ENCODE assay signal across 23 cellular contexts in the genomic region with DNA sequence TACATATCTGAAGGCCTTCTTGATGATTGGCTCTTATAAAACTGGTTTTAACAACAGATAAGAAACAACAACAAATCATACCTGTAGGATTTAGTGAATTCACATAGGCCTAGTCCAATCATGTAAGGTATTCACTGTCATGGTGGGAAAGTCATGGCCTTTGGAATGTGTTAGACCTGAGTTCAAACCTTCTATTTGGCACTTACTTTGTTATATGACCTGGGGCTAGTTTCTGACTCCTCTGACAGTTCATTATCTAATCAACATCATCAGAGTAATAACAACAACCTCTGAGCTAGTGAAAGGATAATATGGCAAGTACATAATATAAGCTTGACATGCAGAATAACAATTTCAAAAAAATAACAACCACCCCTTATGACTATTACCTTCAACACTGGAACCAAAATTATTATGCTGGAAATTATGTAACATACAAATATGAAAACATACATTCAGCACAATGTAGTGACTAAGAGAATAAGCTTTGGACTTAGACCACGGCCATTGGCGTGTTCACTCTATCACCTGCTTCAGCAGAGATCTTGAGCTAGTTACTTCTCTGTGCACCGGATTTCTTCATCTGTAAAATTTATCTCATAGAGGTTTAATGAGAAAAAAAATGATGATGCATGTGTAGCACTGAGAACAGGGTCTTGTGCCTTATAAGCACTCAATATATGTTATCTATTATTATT.
DNase-seq lines count a peak whose midpoint lies in the region; ATAC-seq and TF ChIP-seq lines count a peak whose summit lies in the region.
"Had no signal": no experiment of that assay in that cellular context is flagged by ENCODE, and none has a peak within 500 bp of the region (broad histone marks: within the 10 kb centered on the region; RNA-seq: fewer than 3 reads in every experiment).

No MANE protein-coding gene starts in this region.

- H3K14ac ChIP-seq in trophoblast cell (ENCODE audit: low read length) (no peak overlapping the region), neuronal stem cell (ENCODE audit: low read length) (no peak overlapping the region)

- 86% methylated on average over 3 of the region's 3 CpGs for WGBS in mammary epithelial cell (ENCODE audit: low coverage, missing lambda C conversion rate)
- no CpG with 5 or more reads among the region's 3 CpGs for WGBS in trophoblast cell (ENCODE audit: extremely low coverage, insufficient coverage, insufficient read length)
- no CpG with 5 or more reads among the region's 3 CpGs for WGBS in neuronal stem cell (ENCODE audit: extremely low coverage in 2 of 2, insufficient read length in 2 of 2, insufficient replicate concordance in 1 of 2), 2 donors

- H3K4me3 ChIP-seq in mammary epithelial cell (replicated peaks in 1 of 3; ENCODE audit: insufficient read depth in 1 of 3, low read depth in 2 of 3, low read length in 3 of 3) (no peak overlapping the region), trophoblast cell (ENCODE audit: low read depth, low read length) (no peak overlapping the region), neuronal stem cell (ENCODE audit: low read length in 2 of 2) (no peak overlapping the region)
- H3K4me3 ChIP-seq: BLaER1, GM12878, HAP-1 had no signal

- H3K79me1 ChIP-seq in trophoblast cell (ENCODE audit: low read length) (no peaks in the 10 kb centered on the region), neuronal stem cell (ENCODE audit: low read depth, low read length) (no peaks in the 10 kb centered on the region)

- in situ Hi-C loops in mammary epithelial cell (cut with MboI; ENCODE audit: low sequenced_read_pairs in 2 of 2): no loop called here

- H4K12ac ChIP-seq in trophoblast cell (ENCODE audit: low read depth, low read length): no peak overlapping the region

- H3K36me3 ChIP-seq in mammary epithelial cell (ENCODE audit: insufficient read depth, low read length) (no peaks in the 10 kb centered on the region), trophoblast cell (ENCODE audit: control insufficient read depth in 1 of 2, insufficient read depth in 2 of 2, low read length in 2 of 2) (no peaks in the 10 kb centered on the region), neuronal stem cell (replicated peaks in 1 of 2; ENCODE audit: control insufficient read depth in 2 of 2, insufficient read depth in 2 of 2, low read length in 2 of 2) (no peaks in the 10 kb centered on the region)
- H3K36me3 ChIP-seq: BLaER1, HAP-1 had no signal

- H3K4ac ChIP-seq in trophoblast cell (ENCODE audit: low read depth, low read length) (no peak overlapping the region), neuronal stem cell (ENCODE audit: low read length) (no peak overlapping the region)

- H4K20me1 ChIP-seq in mammary epithelial cell (ENCODE audit: insufficient read depth, low read length): no peaks in the 10 kb centered on the region
- H4K20me1 ChIP-seq: BLaER1 had no signal

- dilution Hi-C loops in mammary epithelial cell (cut with HindIII; ENCODE audit: low sequenced_read_pairs): no loop called here

- POLR2A ChIA-PET in MCF 10A (lab: Yijun Ruan, JAX): interaction anchor here (0.6 kb wide), 1 partner anchor 140 kb away, joined by 3 read pairs; no protein-coding TSS in a partner anchor

- H3K4me2 ChIP-seq in mammary epithelial cell (ENCODE audit: insufficient read depth, low read depth, low read length): no peak overlapping the region
- no peak overlapping the region for H3K4me2 ChIP-seq in trophoblast cell (ENCODE audit: low read length)
- no peak overlapping the region for H3K4me2 ChIP-seq in neuronal stem cell (ENCODE audit: insufficient read depth, low read length, poor library complexity, severe bottlenecking)
- H3K4me2 ChIP-seq: BLaER1 had no signal

- H3K18ac ChIP-seq in trophoblast cell (ENCODE audit: low read length) (no peak overlapping the region), neuronal stem cell (ENCODE audit: low read length) (no peak overlapping the region)

- H4K91ac ChIP-seq in trophoblast cell (ENCODE audit: low read depth, low read length) (no peak overlapping the region), neuronal stem cell (ENCODE audit: low read depth, low read length, poor library complexity) (no peak overlapping the region)

- H3K9me3 Mint-ChIP-seq in MCF 10A (ENCODE audit: unreplicated experiment) (peaks cover 6% of the 10 kb centered on the region), nephron progenitor cell (peaks cover 21% of the 10 kb centered on the region)

- peaks cover 3% of the 10 kb centered on the region for H3K27me3 ChIP-seq in mammary epithelial cell (ENCODE audit: insufficient read depth, low read length)
- H3K27me3 ChIP-seq in trophoblast cell (ENCODE audit: insufficient read depth, low read length): no peaks in the 10 kb centered on the region
- no peaks in the 10 kb centered on the region for H3K27me3 ChIP-seq in neuronal stem cell (ENCODE audit: control insufficient read depth in 3 of 3, insufficient read depth in 3 of 3, low read depth in 1 of 3, low read length in 3 of 3)
- H3K27me3 ChIP-seq: BLaER1 had no signal

- peaks cover 2% of the 10 kb centered on the region for H3K4me1 ChIP-seq in mammary epithelial cell (ENCODE audit: insufficient read depth, low read length)
- no peaks in the 10 kb centered on the region for H3K4me1 ChIP-seq in trophoblast cell (ENCODE audit: control insufficient read depth in 1 of 2, insufficient read depth in 2 of 2, low read length in 2 of 2)
- H3K4me1 ChIP-seq in neuronal stem cell (ENCODE audit: control insufficient read depth in 2 of 2, insufficient read depth in 1 of 2, low read depth in 1 of 2, low read length in 2 of 2): no peaks in the 10 kb centered on the region
- H3K4me1 ChIP-seq: BLaER1, HAP-1 had no signal

- H2BK12ac ChIP-seq in trophoblast cell (ENCODE audit: low read length) (no peak overlapping the region), neuronal stem cell (ENCODE audit: low read length) (no peak overlapping the region)

- H2BK120ac ChIP-seq in trophoblast cell (ENCODE audit: insufficient read depth, low read length, poor library complexity) (no peak overlapping the region), neuronal stem cell (ENCODE audit: low read depth, low read length) (no peak overlapping the region)

- no peak for ATAC-seq in HG03565 (IDR thresholded peaks at IDR 0.05; ENCODE audit: unreplicated experiment)
- ATAC-seq: CD8-positive, alpha-beta T cell; GM12878 had no signal

- peak; percentile 26 for DNase-seq in mammary epithelial cell
- DNase-seq in MCF 10A (ENCODE audit: unreplicated experiment): no peak
- DNase-seq in epithelial cell of prostate (ENCODE audit: low read depth, low spot score): peak; percentile 10
- peak; percentile 70 to 92 for DNase-seq in trophoblast cell
- no peak for DNase-seq in nephron progenitor cell
- DNase-seq in neuronal stem cell (ENCODE audit: low spot score): no peak
- no peak for DNase-seq in HUDEP-2 (lab: John Stamatoyannopoulos, UW; ENCODE audit: unreplicated experiment in 76 of 76)
- DNase-seq: Caco-2; CD4-positive, CD25-positive, alpha-beta regulatory T cell; CD8-positive, alpha-beta T cell; DMS153; DND-41; EL; GDM1; GOT3; HFFc6 had no signal

- CTCF ChIA-PET in mammary epithelial cell (lab: Charles Lee; ENCODE audit: low non-redundant PET) (interaction anchor here (0.6 kb wide), 1 partner anchor 805 kb away, joined by 6 read pairs; no protein-coding TSS in a partner anchor), MCF 10A (lab: Yijun Ruan, JAX) (interaction anchor here (0.5 to 1.7 kb wide), 5 partner anchors 50 to 633 kb away, joined by 3 to 5 read pairs (median 4); no protein-coding TSS in a partner anchor)

- H3K9ac ChIP-seq in mammary epithelial cell (ENCODE audit: insufficient read depth, low read length): no peak overlapping the region
- H3K9ac ChIP-seq in trophoblast cell (ENCODE audit: low read length): no peak overlapping the region
- no peak overlapping the region for H3K9ac ChIP-seq in neuronal stem cell (ENCODE audit: low read depth, low read length, poor library complexity)
- H3K9ac ChIP-seq: BLaER1 had no signal

- H2BK5ac ChIP-seq in trophoblast cell (ENCODE audit: low read depth, low read length, poor library complexity): no peak overlapping the region
- H2BK5ac ChIP-seq in neuronal stem cell (ENCODE audit: low read length): no peak overlapping the region

- H4K8ac ChIP-seq in trophoblast cell (ENCODE audit: low read depth, low read length) (no peak overlapping the region), neuronal stem cell (ENCODE audit: low read depth, low read length) (no peak overlapping the region)

- BruUV-seq in mammary epithelial cell (replicated peaks; lab: Mats Ljungman, UMichigan): no TSS peak
- BruUV-seq in MCF 10A (replicated peaks; lab: Mats Ljungman, UMichigan): no TSS peak

- no peaks in the 10 kb centered on the region for H3K79me2 ChIP-seq in mammary epithelial cell (ENCODE audit: insufficient read depth, low read length)
- no peaks in the 10 kb centered on the region for H3K79me2 ChIP-seq in trophoblast cell (ENCODE audit: control insufficient read depth, insufficient read depth, low read length, poor library complexity)

- H2AFZ ChIP-seq in mammary epithelial cell (ENCODE audit: low read depth, low read length) (no peak overlapping the region), trophoblast cell (ENCODE audit: insufficient read depth, low read length, poor library complexity) (no peak overlapping the region), neuronal stem cell (ENCODE audit: low read length) (no peak overlapping the region)

- H2BK15ac ChIP-seq in neuronal stem cell (ENCODE audit: low read length): no peak overlapping the region

- H3K9me3 ChIP-seq in mammary epithelial cell (replicated peaks; ENCODE audit: insufficient read depth, low read length): no peaks in the 10 kb centered on the region
- no peaks in the 10 kb centered on the region for H3K9me3 ChIP-seq in trophoblast cell (ENCODE audit: insufficient read depth, low read depth, low read length)
- no peaks in the 10 kb centered on the region for H3K9me3 ChIP-seq in neuronal stem cell (replicated peaks in 1 of 2; ENCODE audit: control insufficient read depth in 2 of 2, insufficient read depth in 1 of 2, low read depth in 1 of 2, low read length in 2 of 2)
- H3K9me3 ChIP-seq: Caco-2, HAP-1 had no signal

- H2AK5ac ChIP-seq in trophoblast cell (ENCODE audit: low read length): no peak overlapping the region
- no peak overlapping the region for H2AK5ac ChIP-seq in neuronal stem cell (ENCODE audit: low read depth, low read length)

- TF ChIP-seq CTCF in mammary epithelial cell (conservative IDR thresholded peaks at IDR 0.05 in 1 of 2, IDR thresholded peaks at IDR 0.05 in 1 of 2; ENCODE audit: extremely low read depth in 1 of 2, insufficient read depth in 1 of 2, low read depth in 1 of 2, low read length in 2 of 2): no peak
- TF ChIP-seq CTCF in MCF 10A (IDR thresholded peaks at IDR 0.05; ENCODE audit: unreplicated experiment): no peak
- no peak for TF ChIP-seq CTCF in nephron progenitor cell (IDR thresholded peaks at IDR 0.05)

- intact Hi-C loops in mammary epithelial cell (cut with micrococcal nuclease): no loop called here
- intact Hi-C loops in MCF 10A (cut with micrococcal nuclease): no loop called here

- H3K36me3 Mint-ChIP-seq in MCF 10A (ENCODE audit: insufficient read depth, unreplicated experiment) (no peaks in the 10 kb centered on the region), nephron progenitor cell (ENCODE audit: low read depth) (peaks cover 5% of the 10 kb centered on the region)
- H3K36me3 Mint-ChIP-seq: CD4-positive, CD25-positive, alpha-beta regulatory T cell; CD8-positive, alpha-beta T cell had no signal

- no peaks in the 10 kb centered on the region for H3K27me3 Mint-ChIP-seq in MCF 10A (ENCODE audit: insufficient read depth, unreplicated experiment)
- H3K27me3 Mint-ChIP-seq in nephron progenitor cell (ENCODE audit: low read depth, poor library complexity): peaks cover 4% of the 10 kb centered on the region
- H3K27me3 Mint-ChIP-seq: B cell; CD4-positive, CD25-positive, alpha-beta regulatory T cell had no signal

- no peak overlapping the region for H3K27ac Mint-ChIP-seq in MCF 10A (ENCODE audit: low read depth, unreplicated experiment)
- no peak overlapping the region for H3K27ac Mint-ChIP-seq in nephron progenitor cell
- H3K27ac Mint-ChIP-seq: B cell; CD4-positive, CD25-positive, alpha-beta regulatory T cell; CD8-positive, alpha-beta T cell; HFFc6 had no signal

- no peak overlapping the region for H3K23ac ChIP-seq in trophoblast cell (ENCODE audit: low read length)
- no peak overlapping the region for H3K23ac ChIP-seq in neuronal stem cell (ENCODE audit: low read depth, low read length, poor library complexity)

- H3K27ac ChIP-seq in mammary epithelial cell (ENCODE audit: insufficient read depth, low read depth, low read length) (no peak overlapping the region), epithelial cell of prostate (no peak overlapping the region), trophoblast cell (ENCODE audit: low read depth, low read length) (no peak overlapping the region), neuronal stem cell (replicated peaks; ENCODE audit: low read length) (no peak overlapping the region)
- H3K27ac ChIP-seq: 22Rv1, BLaER1, C4-2B had no signal

- H3K4me3 Mint-ChIP-seq in MCF 10A (ENCODE audit: unreplicated experiment) (no peak overlapping the region), nephron progenitor cell (no peak overlapping the region)
- H3K4me3 Mint-ChIP-seq: B cell; CD4-positive, CD25-positive, alpha-beta regulatory T cell; CD8-positive, alpha-beta T cell; HFFc6 had no signal

- H3K4me1 Mint-ChIP-seq in MCF 10A (ENCODE audit: insufficient read depth, unreplicated experiment): no peaks in the 10 kb centered on the region
- no peaks in the 10 kb centered on the region for H3K4me1 Mint-ChIP-seq in nephron progenitor cell
- H3K4me1 Mint-ChIP-seq: B cell; CD4-positive, CD25-positive, alpha-beta regulatory T cell had no signal

Comparison
In these comparisons a context has a peak if more than half of its experiments do, and no peak if none do; other contexts are left out.
1. DNase-seq: peak in mammary epithelial cell (single experiment), epithelial cell of prostate (single experiment) and trophoblast cell (2 of 2); none in MCF 10A (single experiment), nephron progenitor cell (single experiment), neuronal stem cell (single experiment) and HUDEP-2 (0 of 76).